ENCODE assay signal across 1 cellular context in the genomic region with DNA sequence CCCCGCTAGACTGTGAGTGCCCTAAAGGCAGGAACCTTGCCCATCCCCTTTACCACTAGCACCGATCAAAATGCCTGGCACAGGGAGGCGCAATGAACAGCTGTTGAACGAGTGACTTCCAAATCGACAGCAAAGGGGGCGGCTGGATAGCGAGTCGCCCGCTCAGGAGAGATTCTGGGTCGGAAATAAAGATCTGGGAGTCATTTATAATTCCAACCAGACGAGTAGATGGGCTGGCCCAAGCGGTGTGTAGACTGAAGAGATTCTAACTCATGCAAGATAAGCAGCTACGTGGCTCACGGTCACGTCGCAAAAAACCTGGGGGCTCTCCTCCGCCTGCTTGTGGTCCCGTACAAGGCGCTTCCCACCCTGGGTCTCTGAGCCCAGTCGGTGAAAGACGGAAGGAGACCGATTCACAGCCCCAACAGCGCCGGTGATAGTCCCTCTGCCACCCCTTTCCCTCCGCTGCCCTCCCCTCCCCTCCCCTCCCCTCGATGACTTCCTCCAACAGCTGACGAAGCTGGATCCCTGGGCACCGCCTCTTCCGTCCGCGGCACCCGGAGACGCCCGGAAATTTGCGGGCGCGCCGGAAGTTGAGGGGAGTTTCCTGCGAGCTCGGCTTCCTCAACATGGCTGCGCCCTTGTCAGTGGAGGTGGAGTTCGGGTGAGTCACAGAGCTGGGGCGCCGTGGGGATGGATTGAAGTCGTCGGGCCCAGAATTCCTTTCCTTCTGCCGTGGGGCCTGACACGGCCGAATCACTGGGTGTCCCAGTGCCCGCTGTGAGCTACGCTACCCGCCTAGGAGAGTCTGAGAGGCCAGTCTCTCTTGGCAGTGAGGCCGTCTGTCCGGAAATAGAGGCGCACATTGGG.
TF ChIP-seq lines count a peak whose summit lies in the region.

A gene (plus strand): TSS at position 623 of the 870 bp plus-strand sequence. CDS start 7 bp downstream, at position 630.

TF ChIP-seq in K562, 482 proteins besides CTCF, POLR2A, EP300 and RAD21 (continued from another document and continues in another):
- TF ChIP-seq, protein P1, sequence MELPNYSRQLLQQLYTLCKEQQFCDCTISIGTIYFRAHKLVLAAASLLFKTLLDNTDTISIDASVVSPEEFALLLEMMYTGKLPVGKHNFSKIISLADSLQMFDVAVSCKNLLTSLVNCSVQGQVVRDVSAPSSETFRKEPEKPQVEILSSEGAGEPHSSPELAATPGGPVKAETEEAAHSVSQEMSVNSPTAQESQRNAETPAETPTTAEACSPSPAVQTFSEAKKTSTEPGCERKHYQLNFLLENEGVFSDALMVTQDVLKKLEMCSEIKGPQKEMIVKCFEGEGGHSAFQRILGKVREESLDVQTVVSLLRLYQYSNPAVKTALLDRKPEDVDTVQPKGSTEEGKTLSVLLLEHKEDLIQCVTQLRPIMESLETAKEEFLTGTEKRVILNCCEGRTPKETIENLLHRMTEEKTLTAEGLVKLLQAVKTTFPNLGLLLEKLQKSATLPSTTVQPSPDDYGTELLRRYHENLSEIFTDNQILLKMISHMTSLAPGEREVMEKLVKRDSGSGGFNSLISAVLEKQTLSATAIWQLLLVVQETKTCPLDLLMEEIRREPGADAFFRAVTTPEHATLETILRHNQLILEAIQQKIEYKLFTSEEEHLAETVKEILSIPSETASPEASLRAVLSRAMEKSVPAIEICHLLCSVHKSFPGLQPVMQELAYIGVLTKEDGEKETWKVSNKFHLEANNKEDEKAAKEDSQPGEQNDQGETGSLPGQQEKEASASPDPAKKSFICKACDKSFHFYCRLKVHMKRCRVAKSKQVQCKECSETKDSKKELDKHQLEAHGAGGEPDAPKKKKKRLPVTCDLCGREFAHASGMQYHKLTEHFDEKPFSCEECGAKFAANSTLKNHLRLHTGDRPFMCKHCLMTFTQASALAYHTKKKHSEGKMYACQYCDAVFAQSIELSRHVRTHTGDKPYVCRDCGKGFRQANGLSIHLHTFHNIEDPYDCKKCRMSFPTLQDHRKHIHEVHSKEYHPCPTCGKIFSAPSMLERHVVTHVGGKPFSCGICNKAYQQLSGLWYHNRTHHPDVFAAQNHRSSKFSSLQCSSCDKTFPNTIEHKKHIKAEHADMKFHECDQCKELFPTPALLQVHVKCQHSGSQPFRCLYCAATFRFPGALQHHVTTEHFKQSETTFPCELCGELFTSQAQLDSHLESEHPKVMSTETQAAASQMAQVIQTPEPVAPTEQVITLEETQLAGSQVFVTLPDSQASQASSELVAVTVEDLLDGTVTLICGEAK (IDR thresholded peaks at IDR 0.05), result peak; percentile 95
- TF ChIP-seq, protein P1 (CRISPR knock-in tag; IDR thresholded peaks at IDR 0.05), result no peak
- TF ChIP-seq U2AF2 (optimal IDR thresholded peaks at IDR 0.05; ENCODE audit: low read depth, low read length) (no peak), ZNF76 (CRISPR knock-in tag; IDR thresholded peaks at IDR 0.05; ENCODE audit: borderline replicate concordance) (no peak), TEAD4 (IDR thresholded peaks at IDR 0.05; ENCODE audit: low read length) (no peak), TEAD4 (CRISPR knock-in tag; IDR thresholded peaks at IDR 0.05; ENCODE audit: borderline replicate concordance) (no peak), NFRKB (IDR thresholded peaks at IDR 0.05; ENCODE audit: low read depth) (0 out of 2 replicates have a peak, but pooled peaks have one; percentile 30), LARP7 (IDR thresholded peaks at IDR 0.05) (no peak), CHD1 (IDR thresholded peaks at IDR 0.05; ENCODE audit: low read length) (peak; percentile 7), FOXM1 (IDR thresholded peaks at IDR 0.05; ENCODE audit: low read depth) (no peak), FOXM1 (CRISPR knock-in tag; IDR thresholded peaks at IDR 0.05; ENCODE audit: low read depth) (no peak), CC2D1A (IDR thresholded peaks at IDR 0.05) (no peak), STAG1 (CRISPR knock-in tag; IDR thresholded peaks at IDR 0.05; ENCODE audit: borderline replicate concordance) (no peak), KLF16 (IDR thresholded peaks at IDR 0.05) (no peak), RBM14 (IDR thresholded peaks at IDR 0.05; ENCODE audit: borderline replicate concordance, insufficient read depth, low read depth, low read length) (no peak), ZNF583 (CRISPR knock-in tag; IDR thresholded peaks at IDR 0.05) (no peak), SRSF7 (optimal IDR thresholded peaks at IDR 0.05; ENCODE audit: low read depth, low read length) (no peak), ZNF12 (CRISPR knock-in tag; IDR thresholded peaks at IDR 0.05) (0 out of 2 replicates have a peak, but pooled peaks have one; percentile 2), RBM17 (IDR thresholded peaks at IDR 0.05; ENCODE audit: borderline replicate concordance, low read depth, low read length) (no peak), KAT7 (CRISPR knock-in tag; IDR thresholded peaks at IDR 0.05; ENCODE audit: borderline replicate concordance) (0 out of 2 replicates have a peak, but pooled peaks have one; percentile 38), ELF1 (tag; IDR thresholded peaks at IDR 0.05) (peak; percentile 67), SMARCE1 (IDR thresholded peaks at IDR 0.05) (0 out of 2 replicates have a peak, but pooled peaks have one; percentile 29), ZNF324 (CRISPR knock-in tag; IDR thresholded peaks at IDR 0.05) (no peak), CREBBP (IDR thresholded peaks at IDR 0.05; ENCODE audit: low read depth, low read length) (no peak), NR2C2 (CRISPR knock-in tag; IDR thresholded peaks at IDR 0.05) (no peak), NR2C2 (tag; IDR thresholded peaks at IDR 0.05) (no peak; the same call in 1 of the 2 replicates), KHSRP (IDR thresholded peaks at IDR 0.05) (no peak), TEAD2 (tag; IDR thresholded peaks at IDR 0.05) (no peak), ZNF586 (CRISPR knock-in tag; conservative IDR thresholded peaks at IDR 0.05) (no peak), ZNF384 (IDR thresholded peaks at IDR 0.05; ENCODE audit: low read depth, low read length) (no peak), SOX6 (IDR thresholded peaks at IDR 0.05) (peak; percentile 9; the same call in 1 of the 2 replicates), BRF1 (IDR thresholded peaks at IDR 0.05; ENCODE audit: borderline replicate concordance, extremely low read depth, insufficient read length) (no peak), TAF15 (IDR thresholded peaks at IDR 0.05; ENCODE audit: low read depth, low read length) (no peak), ZFX (CRISPR knock-in tag; IDR thresholded peaks at IDR 0.05) (peak; percentile 54), ZNF780A (CRISPR knock-in tag; IDR thresholded peaks at IDR 0.05) (no peak), CBX3 (IDR thresholded peaks at IDR 0.05; ENCODE audit: borderline replicate concordance in 1 of 2, low read length in 2 of 2) (no peak), ZNF584 (CRISPR knock-in tag; IDR thresholded peaks at IDR 0.05; ENCODE audit: low read depth) (no peak), KDM5B (IDR thresholded peaks at IDR 0.05; ENCODE audit: insufficient replicate concordance, low read depth, low read length) (peak; percentile 89), ZNF436 (CRISPR knock-in tag; IDR thresholded peaks at IDR 0.05) (no peak), ZNF316 (IDR thresholded peaks at IDR 0.05) (no peak), TBL1XR1 (IDR thresholded peaks at IDR 0.05; ENCODE audit: low read length in 2 of 2) (no peak)
- TF ChIP-seq, protein P2, sequence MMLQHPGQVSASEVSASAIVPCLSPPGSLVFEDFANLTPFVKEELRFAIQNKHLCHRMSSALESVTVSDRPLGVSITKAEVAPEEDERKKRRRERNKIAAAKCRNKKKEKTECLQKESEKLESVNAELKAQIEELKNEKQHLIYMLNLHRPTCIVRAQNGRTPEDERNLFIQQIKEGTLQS (IDR thresholded peaks at IDR 0.05), result peak; percentile 62; the same call in 1 of the 2 replicates
- TF ChIP-seq, protein P2 (CRISPR knock-in tag; conservative IDR thresholded peaks at IDR 0.05), result 0 out of 2 replicates have a peak, but pooled peaks have one; percentile 37
- TF ChIP-seq, protein P3, sequence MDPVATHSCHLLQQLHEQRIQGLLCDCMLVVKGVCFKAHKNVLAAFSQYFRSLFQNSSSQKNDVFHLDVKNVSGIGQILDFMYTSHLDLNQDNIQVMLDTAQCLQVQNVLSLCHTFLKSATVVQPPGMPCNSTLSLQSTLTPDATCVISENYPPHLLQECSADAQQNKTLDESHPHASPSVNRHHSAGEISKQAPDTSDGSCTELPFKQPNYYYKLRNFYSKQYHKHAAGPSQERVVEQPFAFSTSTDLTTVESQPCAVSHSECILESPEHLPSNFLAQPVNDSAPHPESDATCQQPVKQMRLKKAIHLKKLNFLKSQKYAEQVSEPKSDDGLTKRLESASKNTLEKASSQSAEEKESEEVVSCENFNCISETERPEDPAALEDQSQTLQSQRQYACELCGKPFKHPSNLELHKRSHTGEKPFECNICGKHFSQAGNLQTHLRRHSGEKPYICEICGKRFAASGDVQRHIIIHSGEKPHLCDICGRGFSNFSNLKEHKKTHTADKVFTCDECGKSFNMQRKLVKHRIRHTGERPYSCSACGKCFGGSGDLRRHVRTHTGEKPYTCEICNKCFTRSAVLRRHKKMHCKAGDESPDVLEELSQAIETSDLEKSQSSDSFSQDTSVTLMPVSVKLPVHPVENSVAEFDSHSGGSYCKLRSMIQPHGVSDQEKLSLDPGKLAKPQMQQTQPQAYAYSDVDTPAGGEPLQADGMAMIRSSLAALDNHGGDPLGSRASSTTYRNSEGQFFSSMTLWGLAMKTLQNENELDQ (CRISPR knock-in tag; IDR thresholded peaks at IDR 0.05; ENCODE audit: borderline replicate concordance), result no peak
- TF ChIP-seq, protein P4, sequence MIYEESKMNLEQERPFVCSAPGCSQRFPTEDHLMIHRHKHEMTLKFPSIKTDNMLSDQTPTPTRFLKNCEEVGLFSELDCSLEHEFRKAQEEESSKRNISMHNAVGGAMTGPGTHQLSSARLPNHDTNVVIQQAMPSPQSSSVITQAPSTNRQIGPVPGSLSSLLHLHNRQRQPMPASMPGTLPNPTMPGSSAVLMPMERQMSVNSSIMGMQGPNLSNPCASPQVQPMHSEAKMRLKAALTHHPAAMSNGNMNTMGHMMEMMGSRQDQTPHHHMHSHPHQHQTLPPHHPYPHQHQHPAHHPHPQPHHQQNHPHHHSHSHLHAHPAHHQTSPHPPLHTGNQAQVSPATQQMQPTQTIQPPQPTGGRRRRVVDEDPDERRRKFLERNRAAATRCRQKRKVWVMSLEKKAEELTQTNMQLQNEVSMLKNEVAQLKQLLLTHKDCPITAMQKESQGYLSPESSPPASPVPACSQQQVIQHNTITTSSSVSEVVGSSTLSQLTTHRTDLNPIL (CRISPR knock-in tag; IDR thresholded peaks at IDR 0.05), result no peak
- TF ChIP-seq, protein P5, sequence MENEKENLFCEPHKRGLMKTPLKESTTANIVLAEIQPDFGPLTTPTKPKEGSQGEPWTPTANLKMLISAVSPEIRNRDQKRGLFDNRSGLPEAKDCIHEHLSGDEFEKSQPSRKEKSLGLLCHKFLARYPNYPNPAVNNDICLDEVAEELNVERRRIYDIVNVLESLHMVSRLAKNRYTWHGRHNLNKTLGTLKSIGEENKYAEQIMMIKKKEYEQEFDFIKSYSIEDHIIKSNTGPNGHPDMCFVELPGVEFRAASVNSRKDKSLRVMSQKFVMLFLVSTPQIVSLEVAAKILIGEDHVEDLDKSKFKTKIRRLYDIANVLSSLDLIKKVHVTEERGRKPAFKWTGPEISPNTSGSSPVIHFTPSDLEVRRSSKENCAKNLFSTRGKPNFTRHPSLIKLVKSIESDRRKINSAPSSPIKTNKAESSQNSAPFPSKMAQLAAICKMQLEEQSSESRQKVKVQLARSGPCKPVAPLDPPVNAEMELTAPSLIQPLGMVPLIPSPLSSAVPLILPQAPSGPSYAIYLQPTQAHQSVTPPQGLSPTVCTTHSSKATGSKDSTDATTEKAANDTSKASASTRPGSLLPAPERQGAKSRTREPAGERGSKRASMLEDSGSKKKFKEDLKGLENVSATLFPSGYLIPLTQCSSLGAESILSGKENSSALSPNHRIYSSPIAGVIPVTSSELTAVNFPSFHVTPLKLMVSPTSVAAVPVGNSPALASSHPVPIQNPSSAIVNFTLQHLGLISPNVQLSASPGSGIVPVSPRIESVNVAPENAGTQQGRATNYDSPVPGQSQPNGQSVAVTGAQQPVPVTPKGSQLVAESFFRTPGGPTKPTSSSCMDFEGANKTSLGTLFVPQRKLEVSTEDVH (IDR thresholded peaks at IDR 0.05; ENCODE audit: low read depth, partially characterized antibody), result peak; percentile 77
- TF ChIP-seq, protein P6, sequence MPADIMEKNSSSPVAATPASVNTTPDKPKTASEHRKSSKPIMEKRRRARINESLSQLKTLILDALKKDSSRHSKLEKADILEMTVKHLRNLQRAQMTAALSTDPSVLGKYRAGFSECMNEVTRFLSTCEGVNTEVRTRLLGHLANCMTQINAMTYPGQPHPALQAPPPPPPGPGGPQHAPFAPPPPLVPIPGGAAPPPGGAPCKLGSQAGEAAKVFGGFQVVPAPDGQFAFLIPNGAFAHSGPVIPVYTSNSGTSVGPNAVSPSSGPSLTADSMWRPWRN (IDR thresholded peaks at IDR 0.05; ENCODE audit: low read depth), result no peak
